ENCODE assay signal across 9 cellular contexts in genomic region chr11:111454561-111455192, GRCh38. TPM values are rescaled to one million over a fixed set of nuclear protein-coding genes. Genes with fewer than 3 reads are reported as not detected.
DNase-seq lines count a peak whose midpoint lies in the region; ATAC-seq and TF ChIP-seq lines count a peak whose summit lies in the region.
"Had no signal": no experiment of that assay in that cellular context is flagged by ENCODE, and none has a peak within 500 bp of the region (broad histone marks: within the 10 kb centered on the region; RNA-seq: fewer than 3 reads in every experiment).

No MANE protein-coding gene starts in this region.

- no peaks in the 10 kb centered on the region for H3K27me3 ChIP-seq in prostate gland (replicated peaks; ENCODE audit: insufficient read depth)

- no peak overlapping the region for H3K27ac ChIP-seq in prostate gland

- H3K36me3 ChIP-seq in prostate gland, result no peaks in the 10 kb centered on the region

- 55% methylated on average over 11 of the region's 11 CpGs for WGBS in prostate gland

- no peak overlapping the region for H3K4me3 ChIP-seq in prostate gland

- no peaks in the 10 kb centered on the region for H3K4me1 ChIP-seq in prostate gland (replicated peaks)

- no peak for TF ChIP-seq POLR2A in prostate gland (IDR thresholded peaks at IDR 0.05)

- DNase-seq in activated gamma-delta T cell treated with Interleukin-2 at 50 U/mL for 16 hours (peak; percentile 38), activated gamma-delta T cell (lab: John Stamatoyannopoulos, UW) (no peak), NCI-H526 (lab: John Stamatoyannopoulos, UW) (peak; percentile 45 to 90), activated T-cell treated with anti-CD3 and anti-CD28 coated beads for 24 hours (ENCODE audit: low read depth) (peak; percentile 52), fibroblast of the conjunctiva (ENCODE audit: low read depth) (peak; percentile 36), prostate gland (ENCODE audit: low spot score) (peak; percentile 49), NCI-H2171 (lab: John Stamatoyannopoulos, UW) (no peak)

- peak in 2 of 4 experiments; percentile 32 to 46 for TF ChIP-seq CTCF in prostate gland (IDR thresholded peaks at IDR 0.05)

- ATAC-seq in GM18517 (IDR thresholded peaks at IDR 0.05; ENCODE audit: unreplicated experiment), result no peak

- intact Hi-C loops in prostate gland (cut with DNase I), result no loop called here

- no peaks in the 10 kb centered on the region for H3K9me3 ChIP-seq in prostate gland

RNA-seq across cellular contexts. Expression of gene BTG4, which starts 57.5 kb away (rescaled TPM):
- total RNA-seq in prostate gland, result 1 to 10 TPM in 1 of 2 donors, not detected in 1; 3.3 TPM
- total RNA-seq: glomerular endothelial cell had no signal

RNA-seq across cellular contexts. Expression of gene HOATZ, which starts 59.9 kb away (rescaled TPM):
- 1 to 10 TPM in 1 of 2 donors, not detected in 1; 1.0 TPM for total RNA-seq in prostate gland
- total RNA-seq: glomerular endothelial cell had no signal

Comparison
In these comparisons a context has a peak if more than half of its experiments do, and no peak if none do; other contexts are left out.
1. DNase-seq: peak in activated gamma-delta T cell treated with Interleukin-2 at 50 U/mL for 16 hours (single experiment), NCI-H526 (2 of 2), activated T-cell treated with anti-CD3 and anti-CD28 coated beads for 24 hours (single experiment), fibroblast of the conjunctiva (single experiment) and prostate gland (single experiment); none in activated gamma-delta T cell (single experiment) and NCI-H2171 (single experiment).